8 cellular contexts compared by ENCODE assay signal in genomic region chr9:73133921-73134407, GRCh38. TPM values are rescaled to one million over a fixed set of nuclear protein-coding genes. Genes with fewer than 3 reads are reported as not detected.
A peak's percentile ranks its signal among the peaks of the same experiment; 100 is the strongest.
DNase-seq lines count a peak whose midpoint lies in the region; ATAC-seq and TF ChIP-seq lines count a peak whose summit lies in the region.

No MANE protein-coding gene starts in this region.

- peaks cover 4 to 14% (median 9%) of the 10 kb centered on the region in 3 donors for H3K27me3 Mint-ChIP-seq in immature natural killer cell (ENCODE audit: low read depth in 3 of 3)
- no peaks in the 10 kb centered on the region for H3K27me3 Mint-ChIP-seq in chondrocyte (ENCODE audit: low read depth)

- H3K27ac Mint-ChIP-seq in immature natural killer cell (peak overlapping the region in 4 of 6 donors; percentile 48 to 82 (median 63)), chondrocyte (ENCODE audit: unreplicated experiment) (no peak overlapping the region)

- TF ChIP-seq CTCF in chondrocyte (IDR thresholded peaks at IDR 0.05), result no peak

- peak; percentile 47 for ATAC-seq in GM18505 (IDR thresholded peaks at IDR 0.05; ENCODE audit: unreplicated experiment)
- ATAC-seq in GM21825 (IDR thresholded peaks at IDR 0.05; ENCODE audit: unreplicated experiment), result peak; percentile 52

- TF ChIP-seq POLR2A in GM18505 (IDR thresholded peaks at IDR 0.05; ENCODE audit: borderline replicate concordance, extremely low read depth, insufficient read depth, insufficient read length), result no peak

- peaks cover 0 to 2% (median 0%) of the 10 kb centered on the region in 6 donors for H3K9me3 Mint-ChIP-seq in immature natural killer cell
- no peaks in the 10 kb centered on the region for H3K9me3 Mint-ChIP-seq in chondrocyte (ENCODE audit: low read depth)

- H3K36me3 Mint-ChIP-seq in immature natural killer cell (no peaks in the 10 kb centered on the region), chondrocyte (ENCODE audit: low read depth) (no peaks in the 10 kb centered on the region)

- DNase-seq in NCI-H1048 (lab: John Stamatoyannopoulos, UW) (peak; percentile 95), immature natural killer cell (no peak), chondrocyte (ENCODE audit: low spot score) (no peak), SW 1271 (lab: John Stamatoyannopoulos, UW) (no peak), middle frontal gyrus (ENCODE audit: extremely low spot score, low spot score) (no peak), hypothalamus (lab: John Stamatoyannopoulos, UW) (no peak)

- H3K4me1 Mint-ChIP-seq in immature natural killer cell (peaks cover 16 to 21% of the 10 kb centered on the region in 2 donors), chondrocyte (ENCODE audit: low read depth) (peaks cover 31% of the 10 kb centered on the region)

- H3K4me3 Mint-ChIP-seq in immature natural killer cell, result peak overlapping the region in 1 of 5 donors; percentile 16
- H3K4me3 Mint-ChIP-seq in chondrocyte (ENCODE audit: unreplicated experiment), result no peak overlapping the region

RNA-seq across cellular contexts. Expression of gene ANXA1, which starts 17.7 kb away (rescaled TPM):
- polyA plus RNA-seq in immature natural killer cell, result 100 to 1,000 TPM; 426 to 769 (median 538) TPM
- total RNA-seq in chondrocyte, result 294 to 376 TPM (median 369 TPM) in 3 replicates
